8 cellular contexts compared by ENCODE assay signal in genomic region chr9:129886226-129887174, GRCh38. TPM values are rescaled to one million over a fixed set of nuclear protein-coding genes. Genes with fewer than 3 reads are reported as not detected.
DNase-seq lines count a peak whose midpoint lies in the region; ATAC-seq and TF ChIP-seq lines count a peak whose summit lies in the region.

No MANE protein-coding gene starts in this region.

- H3K9me3 ChIP-seq in HCT116 (ENCODE audit: control insufficient read depth in 1 of 2, insufficient read depth in 1 of 2, low read depth in 1 of 2, low read length in 2 of 2), result no peaks in the 10 kb centered on the region

- H3K9ac ChIP-seq in HCT116 (ENCODE audit: low read length) (peak overlapping the region; percentile 66; the same call in 1 of the 2 replicates), rectal smooth muscle tissue (ENCODE audit: low read length) (no peak overlapping the region)

- H3K27ac ChIP-seq in HCT116 (ENCODE audit: low read depth, low read length), result peak overlapping the region; percentile 22; the same call in 1 of the 2 replicates
- H3K27ac ChIP-seq in rectal smooth muscle tissue (ENCODE audit: low read depth, low read length), result peak overlapping the region; percentile 77

- CTCF ChIA-PET in HCT116 (lab: Charles Lee), result interaction anchor here (1.8 kb wide), 1 partner anchor 154 kb away, joined by 5 read pairs; no protein-coding TSS in a partner anchor

- 46 to 60% methylated on average over 18 to 20 of the region's 20 CpGs for WGBS in lower leg skin, 2 donors

- H3K36me3 Mint-ChIP-seq in endothelial cell (ENCODE audit: low read depth, unreplicated experiment), result peaks cover 29% of the 10 kb centered on the region

- no peak for DNase-seq in HCT116 (ENCODE audit: low read depth, low spot score)
- DNase-seq in activated CD4-positive, alpha-beta T cell treated with anti-CD3 and anti-CD28 coated beads for 48 hours, result peak; percentile 79
- no peak for DNase-seq in endothelial cell (ENCODE audit: low spot score)
- no peak for DNase-seq in lower leg skin (ENCODE audit: low spot score in 2 of 2)
- no peak for DNase-seq in NCI-H2171 (lab: John Stamatoyannopoulos, UW)

- peak overlapping the region; percentile 84 for H3K4me2 ChIP-seq in HCT116 (ENCODE audit: low read length)

- no peaks in the 10 kb centered on the region for H3K79me2 ChIP-seq in HCT116 (ENCODE audit: insufficient read depth, low read length)

- intact Hi-C loops in HCT116 (cut with micrococcal nuclease) (no loop called here), lower leg skin (cut with DNase I; ENCODE audit: low total_unique reads) (loop anchor here (10.0 kb wide), 2 partner anchors 168 to 218 kb away; partner anchors contain the start of gene GPR107)

- TF ChIP-seq RAD21 in HCT116 (IDR thresholded peaks at IDR 0.05; ENCODE audit: low read depth), result no peak

- H3K27me3 Mint-ChIP-seq in endothelial cell (ENCODE audit: unreplicated experiment), result peaks cover 15% of the 10 kb centered on the region

- no peaks in the 10 kb centered on the region for H3K36me3 ChIP-seq in HCT116 (ENCODE audit: control insufficient read depth in 1 of 2, insufficient read depth in 2 of 2, low read length in 2 of 2)
- peaks cover 13% of the 10 kb centered on the region for H3K36me3 ChIP-seq in rectal smooth muscle tissue (ENCODE audit: control insufficient read depth, insufficient read depth, low read length)

- no peak overlapping the region for H2AFZ ChIP-seq in HCT116 (ENCODE audit: low read depth, low read length, poor library complexity, severe bottlenecking)

- peaks cover 52% of the 10 kb centered on the region for H3K4me1 Mint-ChIP-seq in endothelial cell (ENCODE audit: unreplicated experiment)

- RAD21 ChIA-PET in HCT116 (lab: Charles Lee; ENCODE audit: low non-redundant PET in 1 of 2, low total read pairs in 2 of 2, uncharacterized antibody in 2 of 2, unreplicated experiment in 2 of 2), result no interaction called here

- ATAC-seq in HCT116 (no peak), HG03378 (IDR thresholded peaks at IDR 0.05; ENCODE audit: unreplicated experiment) (no peak), GM18873 (IDR thresholded peaks at IDR 0.05; ENCODE audit: low FRiP score, unreplicated experiment) (no peak)

- H3K9me3 Mint-ChIP-seq in endothelial cell (ENCODE audit: unreplicated experiment), result no peaks in the 10 kb centered on the region

- POLR2A ChIA-PET in HCT116 (lab: Charles Lee), result no interaction called here

- TF ChIP-seq CTCF in HCT116 (IDR thresholded peaks at IDR 0.05 in 2 of 3, conservative IDR thresholded peaks at IDR 0.05 in 1 of 3; ENCODE audit: borderline replicate concordance in 1 of 3, insufficient read depth in 1 of 3, low read depth in 2 of 3, low read length in 2 of 3) (no peak), endothelial cell (IDR thresholded peaks at IDR 0.05; ENCODE audit: unreplicated experiment) (no peak), lower leg skin (IDR thresholded peaks at IDR 0.05) (no peak)

- no peak for TF ChIP-seq POLR2A in HCT116 (IDR thresholded peaks at IDR 0.05; ENCODE audit: borderline replicate concordance, extremely low read depth, insufficient read depth, insufficient read length)
- no peak for TF ChIP-seq POLR2A in lower leg skin (IDR thresholded peaks at IDR 0.05)

- H3K4me3 Mint-ChIP-seq in endothelial cell (ENCODE audit: unreplicated experiment), result no peak overlapping the region

- H3K4me1 ChIP-seq in HCT116 (ENCODE audit: control insufficient read depth in 1 of 2, insufficient read depth in 2 of 2, low read length in 2 of 2) (peaks cover 22 to 31% of the 10 kb centered on the region in 2 experiments), rectal smooth muscle tissue (ENCODE audit: control insufficient read depth, insufficient read depth, low read length) (peaks cover 38% of the 10 kb centered on the region)

- H4K20me1 ChIP-seq in HCT116 (ENCODE audit: insufficient read depth), result no peaks in the 10 kb centered on the region

- BruUV-seq in HCT116 (replicated peaks; lab: Mats Ljungman, UMichigan), result no TSS peak

- peak overlapping the region; percentile 48 for H3K27ac Mint-ChIP-seq in endothelial cell (ENCODE audit: unreplicated experiment)

- no peaks in the 10 kb centered on the region for H3K9me2 ChIP-seq in HCT116 (ENCODE audit: insufficient read depth)

- H3K4me3 ChIP-seq in HCT116 (replicated peaks in 1 of 2; ENCODE audit: low read depth in 1 of 2, low read length in 2 of 2) (peak overlapping the region; percentile 31 to 50), rectal smooth muscle tissue (ENCODE audit: low read length) (peak overlapping the region; percentile 70), lower leg skin (ENCODE audit: low read depth, poor library complexity, severe bottlenecking) (no peak overlapping the region)

- H3K27me3 ChIP-seq in HCT116 (ENCODE audit: insufficient read depth, low read length) (no peaks in the 10 kb centered on the region), rectal smooth muscle tissue (ENCODE audit: control insufficient read depth, insufficient read depth, low read length) (no peaks in the 10 kb centered on the region)

TF ChIP-seq in HCT116, 20 proteins besides CTCF, POLR2A, EP300 and RAD21:
- no peak for TF ChIP-seq ATF3 (IDR thresholded peaks at IDR 0.05)
- no peak for TF ChIP-seq MAX (IDR thresholded peaks at IDR 0.05)
- TF ChIP-seq POLR2AphosphoS5 (IDR thresholded peaks at IDR 0.05; ENCODE audit: low read depth, low read length), result no peak
- TF ChIP-seq CBX3 (IDR thresholded peaks at IDR 0.05; ENCODE audit: low read depth), result no peak
- TF ChIP-seq REST (IDR thresholded peaks at IDR 0.05; ENCODE audit: low read depth), result no peak
- no peak for TF ChIP-seq JUND (IDR thresholded peaks at IDR 0.05)
- no peak for TF ChIP-seq SP1 (IDR thresholded peaks at IDR 0.05; ENCODE audit: low read depth)
- no peak for TF ChIP-seq ZFX (IDR thresholded peaks at IDR 0.05)
- no peak for TF ChIP-seq TCF7L2 (IDR thresholded peaks at IDR 0.05; ENCODE audit: borderline replicate concordance, extremely low read depth, insufficient read depth, insufficient read length)
- TF ChIP-seq ZNF274 (IDR thresholded peaks at IDR 0.05; ENCODE audit: low read depth, low read length), result no peak

RNA-seq across cellular contexts. Expression of gene USP20, which starts 51.2 kb away (rescaled TPM):
- total RNA-seq in HCT116 (2021; ENCODE audit: unreplicated experiment) (16.8 TPM), endothelial cell (ENCODE audit: unreplicated experiment) (21.7 TPM), lower leg skin (10 to 100 TPM; 20.7 to 39.7 (median 36.1) TPM)
- polyA plus RNA-seq in HCT116 (2012), result 12.8 and 16.3 TPM in 2 replicates

RNA-seq across cellular contexts. Expression of gene C9orf78, which starts 51.4 kb away (rescaled TPM):
- total RNA-seq in HCT116 (2021; ENCODE audit: unreplicated experiment) (41.4 TPM), endothelial cell (ENCODE audit: unreplicated experiment) (29.1 TPM), lower leg skin (100 to 1,000 TPM in 1 of 4 donors, 10 to 100 TPM in 3; 56.3 to 105 (median 61.3) TPM)
- polyA plus RNA-seq in HCT116 (2012), result 43.3 and 43.5 TPM in 2 replicates
